ENCODE assay signal across 1 cellular context in the genomic region with DNA sequence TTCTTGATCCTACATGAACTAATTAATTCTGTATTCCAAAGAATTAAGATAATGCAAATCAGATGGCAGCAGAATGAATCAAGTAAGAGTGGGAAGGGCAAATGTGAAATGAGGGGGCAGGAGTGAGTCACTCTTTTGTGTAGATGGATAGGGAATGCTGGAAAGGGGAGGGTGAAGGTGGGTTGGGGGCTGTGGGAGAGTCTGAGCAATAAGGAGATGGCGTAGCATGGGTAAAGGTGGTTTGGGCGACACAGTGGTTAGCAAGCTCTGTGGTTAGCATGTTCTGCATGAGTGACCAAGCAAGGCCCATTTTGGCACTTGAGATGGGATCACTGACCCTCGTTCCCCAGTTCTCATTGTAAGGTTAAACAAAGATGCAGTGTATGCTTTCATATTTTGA.
TF ChIP-seq lines count a peak whose summit lies in the region.

No MANE protein-coding gene starts in this region.

TF ChIP-seq in GM12878, 131 proteins besides CTCF, POLR2A, EP300 and RAD21 (continued from another document and continues in another):
- TF ChIP-seq EZH2 (IDR thresholded peaks at IDR 0.05; ENCODE audit: borderline replicate concordance, control insufficient read depth, low read depth, low read length) (no peak), MEF2B (IDR thresholded peaks at IDR 0.05; ENCODE audit: partially characterized antibody, poor library complexity, severe bottlenecking) (peak; percentile 43), CEBPZ (IDR thresholded peaks at IDR 0.05; ENCODE audit: low read depth, low read length) (no peak), EGR1 (IDR thresholded peaks at IDR 0.05; ENCODE audit: borderline replicate concordance in 1 of 2, low read depth in 2 of 2, low read length in 2 of 2) (no peak), SP1 (IDR thresholded peaks at IDR 0.05; ENCODE audit: low read depth, low read length) (no peak), LARP7 (IDR thresholded peaks at IDR 0.05) (no peak), ZBTB4 (CRISPR knock-in tag; IDR thresholded peaks at IDR 0.05) (no peak), KAT2A (conservative IDR thresholded peaks at IDR 0.05; ENCODE audit: control insufficient read depth, low read depth, low read length) (no peak), NFXL1 (IDR thresholded peaks at IDR 0.05; ENCODE audit: borderline replicate concordance) (no peak), SREBF2 (IDR thresholded peaks at IDR 0.05; ENCODE audit: low read length) (no peak), TARDBP (IDR thresholded peaks at IDR 0.05; ENCODE audit: borderline replicate concordance) (no peak), IKZF1 (conservative IDR thresholded peaks at IDR 0.05) (peak; percentile 85), HCFC1 (IDR thresholded peaks at IDR 0.05; ENCODE audit: low read length) (no peak), PML (IDR thresholded peaks at IDR 0.05; ENCODE audit: low read length) (no peak), ESRRA (IDR thresholded peaks at IDR 0.05; ENCODE audit: low read length) (no peak), ZSCAN29 (IDR thresholded peaks at IDR 0.05) (no peak), SRF (IDR thresholded peaks at IDR 0.05; ENCODE audit: low read depth in 2 of 2, low read length in 2 of 2) (no peak), BCL11A (IDR thresholded peaks at IDR 0.05; ENCODE audit: low read depth, low read length) (peak; percentile 76), USF1 (IDR thresholded peaks at IDR 0.05; ENCODE audit: borderline replicate concordance, extremely low read length, insufficient read depth, low read depth, low read length) (no peak), SIN3A (IDR thresholded peaks at IDR 0.05; ENCODE audit: low read depth, low read length) (no peak), CBX5 (IDR thresholded peaks at IDR 0.05; ENCODE audit: low read depth) (no peak), BACH1 (IDR thresholded peaks at IDR 0.05; ENCODE audit: borderline replicate concordance) (no peak), CREB1 (IDR thresholded peaks at IDR 0.05; ENCODE audit: low read depth) (0 out of 2 replicates have a peak, but pooled peaks have one; percentile 27), USF2 (IDR thresholded peaks at IDR 0.05; ENCODE audit: borderline replicate concordance, low read depth, low read length) (no peak), MEF2A (IDR thresholded peaks at IDR 0.05; ENCODE audit: insufficient read depth, low read depth, low read length) (no peak), YY1 (IDR thresholded peaks at IDR 0.05; ENCODE audit: low read depth, low read length) (no peak), MYB (IDR thresholded peaks at IDR 0.05; ENCODE audit: borderline replicate concordance, low read depth, low read length) (no peak), EED (IDR thresholded peaks at IDR 0.05; ENCODE audit: low read depth) (peak; percentile 91), TCF3 (IDR thresholded peaks at IDR 0.05; ENCODE audit: borderline replicate concordance, insufficient read depth, low read depth, low read length) (0 out of 2 replicates have a peak, but pooled peaks have one; percentile 34), E2F8 (IDR thresholded peaks at IDR 0.05; ENCODE audit: low read depth, partially characterized antibody) (no peak), ZBED1 (IDR thresholded peaks at IDR 0.05; ENCODE audit: borderline replicate concordance) (no peak)
- TF ChIP-seq, protein P1, sequence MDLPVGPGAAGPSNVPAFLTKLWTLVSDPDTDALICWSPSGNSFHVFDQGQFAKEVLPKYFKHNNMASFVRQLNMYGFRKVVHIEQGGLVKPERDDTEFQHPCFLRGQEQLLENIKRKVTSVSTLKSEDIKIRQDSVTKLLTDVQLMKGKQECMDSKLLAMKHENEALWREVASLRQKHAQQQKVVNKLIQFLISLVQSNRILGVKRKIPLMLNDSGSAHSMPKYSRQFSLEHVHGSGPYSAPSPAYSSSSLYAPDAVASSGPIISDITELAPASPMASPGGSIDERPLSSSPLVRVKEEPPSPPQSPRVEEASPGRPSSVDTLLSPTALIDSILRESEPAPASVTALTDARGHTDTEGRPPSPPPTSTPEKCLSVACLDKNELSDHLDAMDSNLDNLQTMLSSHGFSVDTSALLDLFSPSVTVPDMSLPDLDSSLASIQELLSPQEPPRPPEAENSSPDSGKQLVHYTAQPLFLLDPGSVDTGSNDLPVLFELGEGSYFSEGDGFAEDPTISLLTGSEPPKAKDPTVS (IDR thresholded peaks at IDR 0.05; ENCODE audit: low read depth, low read length), result no peak
- TF ChIP-seq, protein P2, sequence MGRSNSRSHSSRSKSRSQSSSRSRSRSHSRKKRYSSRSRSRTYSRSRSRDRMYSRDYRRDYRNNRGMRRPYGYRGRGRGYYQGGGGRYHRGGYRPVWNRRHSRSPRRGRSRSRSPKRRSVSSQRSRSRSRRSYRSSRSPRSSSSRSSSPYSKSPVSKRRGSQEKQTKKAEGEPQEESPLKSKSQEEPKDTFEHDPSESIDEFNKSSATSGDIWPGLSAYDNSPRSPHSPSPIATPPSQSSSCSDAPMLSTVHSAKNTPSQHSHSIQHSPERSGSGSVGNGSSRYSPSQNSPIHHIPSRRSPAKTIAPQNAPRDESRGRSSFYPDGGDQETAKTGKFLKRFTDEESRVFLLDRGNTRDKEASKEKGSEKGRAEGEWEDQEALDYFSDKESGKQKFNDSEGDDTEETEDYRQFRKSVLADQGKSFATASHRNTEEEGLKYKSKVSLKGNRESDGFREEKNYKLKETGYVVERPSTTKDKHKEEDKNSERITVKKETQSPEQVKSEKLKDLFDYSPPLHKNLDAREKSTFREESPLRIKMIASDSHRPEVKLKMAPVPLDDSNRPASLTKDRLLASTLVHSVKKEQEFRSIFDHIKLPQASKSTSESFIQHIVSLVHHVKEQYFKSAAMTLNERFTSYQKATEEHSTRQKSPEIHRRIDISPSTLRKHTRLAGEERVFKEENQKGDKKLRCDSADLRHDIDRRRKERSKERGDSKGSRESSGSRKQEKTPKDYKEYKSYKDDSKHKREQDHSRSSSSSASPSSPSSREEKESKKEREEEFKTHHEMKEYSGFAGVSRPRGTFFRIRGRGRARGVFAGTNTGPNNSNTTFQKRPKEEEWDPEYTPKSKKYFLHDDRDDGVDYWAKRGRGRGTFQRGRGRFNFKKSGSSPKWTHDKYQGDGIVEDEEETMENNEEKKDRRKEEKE (IDR thresholded peaks at IDR 0.05), result no peak
- TF ChIP-seq, protein P3, sequence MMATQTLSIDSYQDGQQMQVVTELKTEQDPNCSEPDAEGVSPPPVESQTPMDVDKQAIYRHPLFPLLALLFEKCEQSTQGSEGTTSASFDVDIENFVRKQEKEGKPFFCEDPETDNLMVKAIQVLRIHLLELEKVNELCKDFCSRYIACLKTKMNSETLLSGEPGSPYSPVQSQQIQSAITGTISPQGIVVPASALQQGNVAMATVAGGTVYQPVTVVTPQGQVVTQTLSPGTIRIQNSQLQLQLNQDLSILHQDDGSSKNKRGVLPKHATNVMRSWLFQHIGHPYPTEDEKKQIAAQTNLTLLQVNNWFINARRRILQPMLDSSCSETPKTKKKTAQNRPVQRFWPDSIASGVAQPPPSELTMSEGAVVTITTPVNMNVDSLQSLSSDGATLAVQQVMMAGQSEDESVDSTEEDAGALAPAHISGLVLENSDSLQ (IDR thresholded peaks at IDR 0.05), result no peak
- TF ChIP-seq, protein P4, sequence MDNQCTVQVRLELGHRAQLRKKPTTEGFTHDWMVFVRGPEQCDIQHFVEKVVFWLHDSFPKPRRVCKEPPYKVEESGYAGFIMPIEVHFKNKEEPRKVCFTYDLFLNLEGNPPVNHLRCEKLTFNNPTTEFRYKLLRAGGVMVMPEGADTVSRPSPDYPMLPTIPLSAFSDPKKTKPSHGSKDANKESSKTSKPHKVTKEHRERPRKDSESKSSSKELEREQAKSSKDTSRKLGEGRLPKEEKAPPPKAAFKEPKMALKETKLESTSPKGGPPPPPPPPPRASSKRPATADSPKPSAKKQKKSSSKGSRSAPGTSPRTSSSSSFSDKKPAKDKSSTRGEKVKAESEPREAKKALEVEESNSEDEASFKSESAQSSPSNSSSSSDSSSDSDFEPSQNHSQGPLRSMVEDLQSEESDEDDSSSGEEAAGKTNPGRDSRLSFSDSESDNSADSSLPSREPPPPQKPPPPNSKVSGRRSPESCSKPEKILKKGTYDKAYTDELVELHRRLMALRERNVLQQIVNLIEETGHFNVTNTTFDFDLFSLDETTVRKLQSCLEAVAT (IDR thresholded peaks at IDR 0.05), result peak; percentile 80; the same call in 1 of the 2 replicates
